10 cellular contexts compared by ENCODE assay signal in genomic region chrX:13007519-13008188, GRCh38. TPM values are rescaled to one million over a fixed set of nuclear protein-coding genes. Genes with fewer than 3 reads are reported as not detected.
DNase-seq lines count a peak whose midpoint lies in the region; ATAC-seq and TF ChIP-seq lines count a peak whose summit lies in the region.
"Had no signal": no experiment of that assay in that cellular context is flagged by ENCODE, and none has a peak within 500 bp of the region (broad histone marks: within the 10 kb centered on the region; RNA-seq: fewer than 3 reads in every experiment).

No MANE protein-coding gene starts in this region.

- H3K9me3 ChIP-seq in adipocyte (ENCODE audit: control insufficient read depth, low read length): no peaks in the 10 kb centered on the region

- H3K27me3 Mint-ChIP-seq in naive thymus-derived CD8-positive, alpha-beta T cell: no peaks in the 10 kb centered on the region

- H3K4me1 ChIP-seq in adipocyte (ENCODE audit: control insufficient read depth, insufficient read depth, low read length): peaks cover 24% of the 10 kb centered on the region

- peaks cover 18 to 72% (median 60%) of the 10 kb centered on the region in 4 donors for H3K4me1 Mint-ChIP-seq in naive thymus-derived CD8-positive, alpha-beta T cell

- H3K36me3 Mint-ChIP-seq in naive thymus-derived CD8-positive, alpha-beta T cell: peaks cover 0 to 4% (median 0%) of the 10 kb centered on the region in 3 donors
- H3K36me3 Mint-ChIP-seq: stimulated activated naive B cell treated with anti-CD40 and anti-IgM and Interleukin-4, amounts not matched to agents 10 μg/mL and 1 μg/mL and 100 μg/mL, for 72 hours had no signal

- ATAC-seq in naive thymus-derived CD8-positive, alpha-beta T cell: no peak
- no peak for ATAC-seq in GM21367 (IDR thresholded peaks at IDR 0.05; ENCODE audit: unreplicated experiment)

- H3K36me3 ChIP-seq in adipocyte (ENCODE audit: control insufficient read depth, insufficient read depth, low read length, severe bottlenecking): no peaks in the 10 kb centered on the region

- H3K4me3 Mint-ChIP-seq in naive thymus-derived CD8-positive, alpha-beta T cell: peak overlapping the region in 5 of 10 donors; percentile 14 to 45 (median 18)
- H3K4me3 Mint-ChIP-seq: stimulated activated naive B cell treated with anti-CD40 and anti-IgM and Interleukin-4, amounts not matched to agents 10 μg/mL and 1 μg/mL and 100 μg/mL, for 72 hours had no signal

- no peaks in the 10 kb centered on the region for H3K9me3 Mint-ChIP-seq in naive thymus-derived CD8-positive, alpha-beta T cell
- H3K9me3 Mint-ChIP-seq: stimulated activated naive B cell treated with anti-CD40 and anti-IgM and Interleukin-4, amounts not matched to agents 10 μg/mL and 1 μg/mL and 100 μg/mL, for 72 hours had no signal

- no peak overlapping the region for H3K9ac ChIP-seq in adipocyte (ENCODE audit: low read length)

- POLR2A ChIA-PET in naive thymus-derived CD8-positive, alpha-beta T cell (lab: Charles Lee): interaction anchor here (1.1 to 14.1 kb wide), 4 partner anchors 11 to 79 kb away, joined by 4 to 329 read pairs (median 112); partner anchors contain the start of gene TMSB4X

- H3K4me3 ChIP-seq in GM12865 (ENCODE audit: low read depth, low read length): peak overlapping the region; percentile 27; the same call in 1 of the 2 replicates
- H3K4me3 ChIP-seq in adipocyte (ENCODE audit: low read length): no peak overlapping the region

- peaks cover 9% of the 10 kb centered on the region for H3K27me3 ChIP-seq in adipocyte (replicated peaks; ENCODE audit: control insufficient read depth, insufficient read depth, low read length)

- no peak for TF ChIP-seq CTCF in GM12865 (IDR thresholded peaks at IDR 0.05; ENCODE audit: insufficient read depth, low read depth, low read length, missing control alignments)

- DNase-seq in GM12865 (ENCODE audit: low read depth): peak; percentile 47
- DNase-seq in HS-5 (ENCODE audit: low read depth): peak; percentile 26
- peak; percentile 87 for DNase-seq in adipocyte (ENCODE audit: low read depth)
- DNase-seq in naive thymus-derived CD8-positive, alpha-beta T cell: no peak
- DNase-seq in GDM1 (lab: John Stamatoyannopoulos, UW): no peak
- no peak for DNase-seq in NK-92 (lab: John Stamatoyannopoulos, UW; ENCODE audit: unreplicated experiment)
- DNase-seq: activated T-cell treated with anti-CD3 and anti-CD28 coated beads, Interleukin-2, amount 50 U/mL, for 1 hour; occipital lobe; stimulated activated naive B cell treated with anti-CD40 and anti-IgM and Interleukin-4, amounts not matched to agents 10 μg/mL and 1 μg/mL and 100 μg/mL, for 72 hours had no signal

- peak overlapping the region in 9 of 10 donors; percentile 38 to 99 (median 66) for H3K27ac Mint-ChIP-seq in naive thymus-derived CD8-positive, alpha-beta T cell
- H3K27ac Mint-ChIP-seq: stimulated activated naive B cell treated with anti-CD40 and anti-IgM and Interleukin-4, amounts not matched to agents 10 μg/mL and 1 μg/mL and 100 μg/mL, for 72 hours had no signal

RNA-seq across cellular contexts. Expression of gene TMSB4X, which starts 32.7 kb away (rescaled TPM):
- total RNA-seq in naive thymus-derived CD8-positive, alpha-beta T cell: 1,000 to 10,000 TPM; 4,350 to 4,478 TPM
- over 10,000 TPM; 23,903 to 30,039 (median 28,786) TPM for polyA plus RNA-seq in naive thymus-derived CD8-positive, alpha-beta T cell

RNA-seq across cellular contexts. Expression of gene FAM9C, which starts 36.8 kb away (rescaled TPM):
- total RNA-seq in naive thymus-derived CD8-positive, alpha-beta T cell: not detected
- not detected for polyA plus RNA-seq in naive thymus-derived CD8-positive, alpha-beta T cell

Comparison
In these comparisons a context has a peak if more than half of its experiments do, and no peak if none do; other contexts are left out.
1. DNase-seq: peak in GM12865 (single experiment), HS-5 (single experiment) and adipocyte (single experiment); none in naive thymus-derived CD8-positive, alpha-beta T cell (0 of 10), GDM1 (single experiment) and NK-92 (single experiment).